12 cellular contexts compared by ENCODE assay signal in genomic region chr1:45246760-45247159, GRCh38. TPM values are rescaled to one million over a fixed set of nuclear protein-coding genes. Genes with fewer than 3 reads are reported as not detected.
DNase-seq lines count a peak whose midpoint lies in the region; ATAC-seq and TF ChIP-seq lines count a peak whose summit lies in the region.
"Had no signal": no experiment of that assay in that cellular context is flagged by ENCODE, and none has a peak within 500 bp of the region (broad histone marks: within the 10 kb centered on the region; RNA-seq: fewer than 3 reads in every experiment).

No MANE protein-coding gene starts in this region.

- DNase-seq in DMS153 treated with DMSO at 0.1 percent for 48 hours (lab: John Stamatoyannopoulos, UW; ENCODE audit: unreplicated experiment) (peak; percentile 87), LHCN-M2 (ENCODE audit: low read depth) (peak; percentile 36), brain microvascular endothelial cell (peak; percentile 78), mesenchymal stem cell (peak; percentile 72), NCI-H1048 (lab: John Stamatoyannopoulos, UW) (no peak), NCI-H2107 treated with DMSO at 0.1 percent for 48 hours (lab: John Stamatoyannopoulos, UW; ENCODE audit: unreplicated experiment) (no peak)
- DNase-seq: activated gamma-delta T cell treated with Interleukin-2 at 50 U/mL for 16 hours, stomach had no signal

- H4K91ac ChIP-seq in mesenchymal stem cell (ENCODE audit: low read length): no peak overlapping the region

- no peak for TF ChIP-seq CTCF in brain microvascular endothelial cell (IDR thresholded peaks at IDR 0.05; ENCODE audit: low read depth, low read length, missing control alignments)

- H2BK5ac ChIP-seq in mesenchymal stem cell (ENCODE audit: low read depth, low read length, poor library complexity, severe bottlenecking): no peak overlapping the region

- H3K36me3 ChIP-seq in brain microvascular endothelial cell (replicated peaks): no peaks in the 10 kb centered on the region
- H3K36me3 ChIP-seq in mesenchymal stem cell (ENCODE audit: control insufficient read depth in 1 of 2, insufficient read depth in 2 of 2, low read depth in 1 of 2, low read length in 2 of 2): no peaks in the 10 kb centered on the region
- H3K36me3 ChIP-seq: stomach had no signal

- no peak overlapping the region for H4K8ac ChIP-seq in mesenchymal stem cell (ENCODE audit: low read length)

- H3K27me3 ChIP-seq in brain microvascular endothelial cell (replicated peaks) (no peaks in the 10 kb centered on the region), mesenchymal stem cell (ENCODE audit: control insufficient read depth in 1 of 2, insufficient read depth in 1 of 2, low read length in 2 of 2) (peaks cover 0 to 3% of the 10 kb centered on the region in 2 experiments)
- H3K27me3 ChIP-seq: stomach had no signal

- no peak overlapping the region for H2AFZ ChIP-seq in mesenchymal stem cell (ENCODE audit: low read depth, low read length)
- H2AFZ ChIP-seq: parathyroid adenoma had no signal

- H2BK12ac ChIP-seq in mesenchymal stem cell (ENCODE audit: low read length in 2 of 2): no peak overlapping the region

- in situ Hi-C loops in brain microvascular endothelial cell (cut with HindIII; ENCODE audit: low pct_ligation_motif_present, low sequenced_read_pairs): no loop called here

- no peak overlapping the region for H3K4me2 ChIP-seq in mesenchymal stem cell (ENCODE audit: low read length, poor library complexity, severe bottlenecking)

- H3K27ac ChIP-seq in brain microvascular endothelial cell: peak overlapping the region; percentile 63
- no peak overlapping the region for H3K27ac ChIP-seq in mesenchymal stem cell (ENCODE audit: low read length, poor library complexity, severe bottlenecking)
- H3K27ac ChIP-seq: parathyroid adenoma, SK-N-MC had no signal

- no peaks in the 10 kb centered on the region for H3K79me1 ChIP-seq in mesenchymal stem cell (replicated peaks; ENCODE audit: low read length, poor library complexity, severe bottlenecking)

- no peak overlapping the region for H3K14ac ChIP-seq in mesenchymal stem cell (ENCODE audit: low read length in 2 of 2)

- H2AK5ac ChIP-seq in mesenchymal stem cell (ENCODE audit: low read length, severe bottlenecking): no peak overlapping the region

- H3K4me3 ChIP-seq in brain microvascular endothelial cell (ENCODE audit: low read depth, low read length) (no peak overlapping the region), mesenchymal stem cell (ENCODE audit: insufficient read depth in 1 of 2, low read depth in 1 of 2, low read length in 2 of 2) (no peak overlapping the region)
- H3K4me3 ChIP-seq: SK-N-MC, stomach had no signal

- H2BK120ac ChIP-seq in mesenchymal stem cell (ENCODE audit: low read depth, low read length): no peak overlapping the region

- no peak overlapping the region for H3K23ac ChIP-seq in mesenchymal stem cell (ENCODE audit: low read length in 2 of 2)

- H3K18ac ChIP-seq in mesenchymal stem cell (ENCODE audit: low read depth in 1 of 2, low read length in 2 of 2): no peak overlapping the region

- peak overlapping the region; percentile 9 for H3K9ac ChIP-seq in mesenchymal stem cell (ENCODE audit: low read length)
- H3K9ac ChIP-seq: parathyroid adenoma had no signal

- 8% methylated on average over 2 of the region's 2 CpGs for WGBS in mesenchymal stem cell

- ATAC-seq in GM18498 (IDR thresholded peaks at IDR 0.05; ENCODE audit: unreplicated experiment) (no peak), HG03039 (IDR thresholded peaks at IDR 0.05; ENCODE audit: unreplicated experiment) (no peak)

- H3K4me1 ChIP-seq in mesenchymal stem cell (ENCODE audit: control insufficient read depth, insufficient read depth, low read depth, low read length): no peaks in the 10 kb centered on the region
- H3K4me1 ChIP-seq: parathyroid adenoma, stomach had no signal

- H2BK15ac ChIP-seq in mesenchymal stem cell (ENCODE audit: low read depth, poor library complexity, severe bottlenecking): no peak overlapping the region

- H3K9me3 ChIP-seq in mesenchymal stem cell (ENCODE audit: control insufficient read depth, low read length): peaks cover 9% of the 10 kb centered on the region

- no peak overlapping the region for H3K4ac ChIP-seq in mesenchymal stem cell (ENCODE audit: low read depth in 1 of 2, low read length in 2 of 2)

RNA-seq across cellular contexts. Expression of gene ZSWIM5, which starts 40.4 kb away (rescaled TPM):
- total RNA-seq in LHCN-M2 (2014; rRNA removed): under 0.01 and 0.06 TPM in 2 replicates
- 0.02 TPM for polyA plus RNA-seq in LHCN-M2 (2012)
- polyA plus RNA-seq in mesenchymal stem cell (2013, experiment 1 of 2): 0.01 TPM
- 0.01 TPM for polyA plus RNA-seq in mesenchymal stem cell (2013, experiment 2 of 2)

Comparison
In these comparisons a context has a peak if more than half of its experiments do, and no peak if none do; other contexts are left out.
1. DNase-seq: peak in DMS153 treated with DMSO at 0.1 percent for 48 hours (single experiment), LHCN-M2 (single experiment), brain microvascular endothelial cell (single experiment) and mesenchymal stem cell (single experiment); none in NCI-H1048 (single experiment) and NCI-H2107 treated with DMSO at 0.1 percent for 48 hours (single experiment).